In genomic region chr2:33318456-33318855, GRCh38 we compare ENCODE assay signal across 27 cellular contexts.
A peak's percentile ranks its signal among the peaks of the same experiment; 100 is the strongest.
DNase-seq lines count a peak whose midpoint lies in the region; ATAC-seq, FAIRE-seq and TF ChIP-seq lines count a peak whose summit lies in the region.
"Had no signal": no experiment of that assay in that cellular context is flagged by ENCODE, and none has a peak within 500 bp of the region (broad histone marks: within the 10 kb centered on the region; RNA-seq: fewer than 3 reads in every experiment).

No MANE protein-coding gene starts in this region.

- H3K27ac Mint-ChIP-seq in chondrocyte (ENCODE audit: unreplicated experiment), result peak overlapping the region; percentile 5
- H3K27ac Mint-ChIP-seq in activated CD8-positive, alpha-beta memory T cell treated with anti-CD3 and anti-CD28 coated beads, Interleukin-2, amount 10 ng/mL, durations not matched to agents 7 days and 5 days, result no peak overlapping the region
- H3K27ac Mint-ChIP-seq: CD14-positive monocyte; CD4-positive, alpha-beta memory T cell; CD4-positive, CD25-positive, alpha-beta regulatory T cell; CD8-positive, alpha-beta memory T cell had no signal

- TF ChIP-seq CTCF in chondrocyte (IDR thresholded peaks at IDR 0.05) (no peak), endothelial cell of umbilical vein (IDR thresholded peaks at IDR 0.05; ENCODE audit: extremely low read depth in 1 of 2, insufficient read depth in 1 of 2, low read depth in 1 of 2, low read length in 2 of 2) (no peak), spleen (IDR thresholded peaks at IDR 0.05 in 8 of 11, conservative IDR thresholded peaks at IDR 0.05 in 3 of 11) (no peak), tibial artery (IDR thresholded peaks at IDR 0.05) (no peak), heart left ventricle (IDR thresholded peaks at IDR 0.05) (no peak)

- POLR2A ChIA-PET in endothelial cell of umbilical vein (lab: Charles Lee), result no interaction called here

- intact Hi-C loops in endothelial cell of umbilical vein (cut with micrococcal nuclease) (no loop called here), spleen (cut with DNase I; ENCODE audit: low total_unique reads) (no loop called here), tibial artery (cut with DNase I; ENCODE audit: low total_unique reads) (no loop called here), aorta (cut with DNase I) (no loop called here), heart left ventricle (cut with DNase I) (no loop called here)

- H3K27ac ChIP-seq in endothelial cell of umbilical vein (ENCODE audit: insufficient read depth, low read depth, low read length), result no peak overlapping the region
- H3K27ac ChIP-seq in spleen, result peak overlapping the region in 5 of 8 donors; percentile 20 to 59 (median 50)
- H3K27ac ChIP-seq in tibial artery, result peak overlapping the region; percentile 15 to 66
- H3K27ac ChIP-seq in aorta (ENCODE audit: low read depth in 1 of 2, low read length in 2 of 2), result no peak overlapping the region
- H3K27ac ChIP-seq in heart left ventricle, result no peak overlapping the region
- H3K27ac ChIP-seq: BLaER1 had no signal

- H3K9me3 ChIP-seq in endothelial cell of umbilical vein (replicated peaks; ENCODE audit: control insufficient read depth, insufficient read depth, low read length) (no peaks in the 10 kb centered on the region), spleen (no peaks in the 10 kb centered on the region), tibial artery (no peaks in the 10 kb centered on the region), aorta (ENCODE audit: control insufficient read depth, low read length) (no peaks in the 10 kb centered on the region), heart left ventricle (no peaks in the 10 kb centered on the region)
- H3K9me3 ChIP-seq: BE2C, BLaER1 had no signal

- no peak overlapping the region for H3K4me3 Mint-ChIP-seq in chondrocyte (ENCODE audit: unreplicated experiment)
- H3K4me3 Mint-ChIP-seq in activated CD8-positive, alpha-beta memory T cell treated with anti-CD3 and anti-CD28 coated beads, Interleukin-2, amount 10 ng/mL, durations not matched to agents 7 days and 5 days, result no peak overlapping the region
- H3K4me3 Mint-ChIP-seq: CD14-positive monocyte; CD4-positive, alpha-beta memory T cell; CD8-positive, alpha-beta memory T cell had no signal

- no peak for DNase-seq in chondrocyte (ENCODE audit: low spot score)
- peak; percentile 60 for DNase-seq in endothelial cell of umbilical vein (ENCODE audit: low read depth, low spot score)
- no peak for DNase-seq in spleen
- no peak for DNase-seq in tibial artery
- DNase-seq in aorta, result no peak
- no peak for DNase-seq in heart left ventricle
- no peak for DNase-seq in activated CD8-positive, alpha-beta memory T cell treated with anti-CD3 and anti-CD28 coated beads, Interleukin-2, amount 10 ng/mL, durations not matched to agents 7 days and 5 days
- DNase-seq: 8988T; ACHN; BE2C; C1 segment of cervical spinal cord; CD4-positive, alpha-beta memory T cell; CD4-positive, CD25-positive, alpha-beta regulatory T cell; CD8-positive, alpha-beta memory T cell; COR-L47; DMS 273 treated with DMSO at 0.1 percent for 48 hours; DMS153; DND-41; EL; GDM1 had no signal

- FAIRE-seq in endothelial cell of umbilical vein (lab: Jason Lieb, UNC), result no peak
- FAIRE-seq: A204.1, GM12878, GM12892, GM19239 had no signal

- no peaks in the 10 kb centered on the region for H3K27me3 ChIP-seq in endothelial cell of umbilical vein (ENCODE audit: control insufficient read depth in 2 of 2, insufficient read depth in 2 of 2, low read length in 2 of 2)
- H3K27me3 ChIP-seq in spleen (replicated peaks in 1 of 7), result no peaks in the 10 kb centered on the region
- no peaks in the 10 kb centered on the region for H3K27me3 ChIP-seq in tibial artery
- no peaks in the 10 kb centered on the region for H3K27me3 ChIP-seq in aorta (ENCODE audit: control insufficient read depth in 1 of 2, insufficient read depth in 2 of 2, low read length in 1 of 2)
- H3K27me3 ChIP-seq in heart left ventricle, result no peaks in the 10 kb centered on the region
- H3K27me3 ChIP-seq: BLaER1 had no signal

- ATAC-seq in aorta (ENCODE audit: low FRiP score) (no peak), heart left ventricle (no peak), GM21619 (IDR thresholded peaks at IDR 0.05; ENCODE audit: unreplicated experiment) (no peak)
- ATAC-seq in activated CD8-positive, alpha-beta memory T cell treated with anti-CD3 and anti-CD28 coated beads, Interleukin-2, amount 10 ng/mL, durations not matched to agents 7 days and 5 days, result no peak
- ATAC-seq: GM12878 had no signal

- H2AFZ ChIP-seq in endothelial cell of umbilical vein (ENCODE audit: low read depth, low read length), result no peak overlapping the region

- H3K9me1 ChIP-seq in endothelial cell of umbilical vein (replicated peaks; ENCODE audit: control insufficient read depth, extremely low read depth, insufficient read depth, low read length), result no peaks in the 10 kb centered on the region

- dilution Hi-C loops in endothelial cell of umbilical vein (cut with MboI; ENCODE audit: extremely low pct_ligation_motif_present, low sequenced_read_pairs), result no loop called here

- H3K9me3 Mint-ChIP-seq in chondrocyte (ENCODE audit: low read depth), result no peaks in the 10 kb centered on the region
- H3K9me3 Mint-ChIP-seq in activated CD8-positive, alpha-beta memory T cell treated with anti-CD3 and anti-CD28 coated beads, Interleukin-2, amount 10 ng/mL, durations not matched to agents 7 days and 5 days (ENCODE audit: low read depth), result no peaks in the 10 kb centered on the region
- H3K9me3 Mint-ChIP-seq: CD4-positive, alpha-beta memory T cell; CD4-positive, CD25-positive, alpha-beta regulatory T cell; CD8-positive, alpha-beta memory T cell had no signal

- no peak overlapping the region for H3K9ac ChIP-seq in endothelial cell of umbilical vein (replicated peaks; ENCODE audit: extremely low read depth, insufficient read depth, low read length)
- H3K9ac ChIP-seq: BLaER1 had no signal

- 31 to 46% (median 45%) methylated on average over 3 of the region's 3 CpGs for WGBS in spleen, 5 donors
- 82 to 84% methylated on average over 3 of the region's 3 CpGs for WGBS in aorta, 2 donors
- WGBS in heart left ventricle, 4 donors, result 60 to 75% (median 70%) methylated on average over 3 of the region's 3 CpGs

- CTCF ChIA-PET in endothelial cell of umbilical vein (lab: Charles Lee), result no interaction called here
- CTCF ChIA-PET in activated CD8-positive, alpha-beta memory T cell treated with anti-CD3 and anti-CD28 coated beads, Interleukin-2, amount 10 ng/mL, durations not matched to agents 7 days and 5 days (lab: Charles Lee), result interaction anchor here (1.2 kb wide), 1 partner anchor 281 kb away, joined by 3 read pairs; the partner anchor contains the start of gene FAM98A

- TF ChIP-seq POLR2A in endothelial cell of umbilical vein (IDR thresholded peaks at IDR 0.05; ENCODE audit: low read depth, low read length), result no peak
- TF ChIP-seq POLR2A in spleen (IDR thresholded peaks at IDR 0.05), result no peak
- TF ChIP-seq POLR2A in heart left ventricle (IDR thresholded peaks at IDR 0.05), result no peak

- H3K36me3 ChIP-seq in endothelial cell of umbilical vein (ENCODE audit: control insufficient read depth in 2 of 2, extremely low read depth in 1 of 2, insufficient read depth in 2 of 2, low read length in 2 of 2) (no peaks in the 10 kb centered on the region), spleen (no peaks in the 10 kb centered on the region), tibial artery (peaks cover 24 to 34% (median 27%) of the 10 kb centered on the region in 3 donors), aorta (ENCODE audit: control insufficient read depth in 1 of 2, insufficient read depth in 2 of 2, low read length in 1 of 2) (peaks cover under 1 to 2% of the 10 kb centered on the region in 2 donors), heart left ventricle (peaks cover 0 to 36% (median 6%) of the 10 kb centered on the region in 9 donors)
- H3K36me3 ChIP-seq: BE2C, BLaER1 had no signal

- no peak overlapping the region for H3K4me2 ChIP-seq in endothelial cell of umbilical vein (ENCODE audit: insufficient read depth, low read length)
- H3K4me2 ChIP-seq: BLaER1 had no signal

- no TSS peak for BruUV-seq in endothelial cell of umbilical vein (replicated peaks; lab: Mats Ljungman, UMichigan)

- no peaks in the 10 kb centered on the region for H3K27me3 Mint-ChIP-seq in chondrocyte (ENCODE audit: low read depth)
- peaks cover 16% of the 10 kb centered on the region for H3K27me3 Mint-ChIP-seq in activated CD8-positive, alpha-beta memory T cell treated with anti-CD3 and anti-CD28 coated beads, Interleukin-2, amount 10 ng/mL, durations not matched to agents 7 days and 5 days

- H4K20me1 ChIP-seq in endothelial cell of umbilical vein (replicated peaks; ENCODE audit: control insufficient read depth, extremely low read depth, insufficient read depth, low read length), result no peaks in the 10 kb centered on the region
- H4K20me1 ChIP-seq: BLaER1 had no signal

- peaks cover 34% of the 10 kb centered on the region for H3K4me1 Mint-ChIP-seq in chondrocyte (ENCODE audit: low read depth)
- H3K4me1 Mint-ChIP-seq in activated CD8-positive, alpha-beta memory T cell treated with anti-CD3 and anti-CD28 coated beads, Interleukin-2, amount 10 ng/mL, durations not matched to agents 7 days and 5 days, result peaks cover 35% of the 10 kb centered on the region

- H3K36me3 Mint-ChIP-seq in chondrocyte (ENCODE audit: low read depth), result peaks cover 37% of the 10 kb centered on the region
- H3K36me3 Mint-ChIP-seq in activated CD8-positive, alpha-beta memory T cell treated with anti-CD3 and anti-CD28 coated beads, Interleukin-2, amount 10 ng/mL, durations not matched to agents 7 days and 5 days, result peaks cover 2% of the 10 kb centered on the region
- H3K36me3 Mint-ChIP-seq: CD14-positive monocyte; CD4-positive, alpha-beta memory T cell; CD4-positive, CD25-positive, alpha-beta regulatory T cell; CD8-positive, alpha-beta memory T cell had no signal

- no peaks in the 10 kb centered on the region for H3K79me2 ChIP-seq in endothelial cell of umbilical vein (ENCODE audit: control insufficient read depth, insufficient read depth, low read length)

- H3K4me3 ChIP-seq in endothelial cell of umbilical vein (replicated peaks in 1 of 3; ENCODE audit: insufficient read depth in 1 of 3, low read depth in 1 of 3, low read length in 3 of 3) (no peak overlapping the region), spleen (no peak overlapping the region), tibial artery (no peak overlapping the region), aorta (ENCODE audit: low read length in 2 of 2) (no peak overlapping the region), heart left ventricle (no peak overlapping the region)
- H3K4me3 ChIP-seq: BLaER1, GM12878 had no signal

- no peaks in the 10 kb centered on the region for H3K4me1 ChIP-seq in endothelial cell of umbilical vein (ENCODE audit: control insufficient read depth, extremely low read depth, insufficient read depth, low read length)
- H3K4me1 ChIP-seq in spleen, result peaks cover 10 to 29% (median 20%) of the 10 kb centered on the region in 6 donors
- peaks cover 0 to 71% (median 30%) of the 10 kb centered on the region in 4 donors for H3K4me1 ChIP-seq in tibial artery
- H3K4me1 ChIP-seq in aorta (ENCODE audit: control insufficient read depth in 1 of 2, insufficient read depth in 2 of 2, low read length in 2 of 2), result peaks cover 4 to 11% of the 10 kb centered on the region in 2 donors
- peaks cover 0 to 56% (median 32%) of the 10 kb centered on the region in 12 donors for H3K4me1 ChIP-seq in heart left ventricle
- H3K4me1 ChIP-seq: BE2C, BLaER1 had no signal

TF ChIP-seq in endothelial cell of umbilical vein, 7 proteins besides CTCF, POLR2A, EP300 and RAD21 (continues in another document):
- TF ChIP-seq POLR2AphosphoS5 (IDR thresholded peaks at IDR 0.05; ENCODE audit: insufficient read depth, low read depth, low read length), result no peak

Comparison
In these comparisons a context has a peak if more than half of its experiments do, and no peak if none do; other contexts are left out.
1. H3K27ac ChIP-seq: peak in spleen (5 of 8) and tibial artery (2 of 2); none in endothelial cell of umbilical vein (single experiment), aorta (0 of 2) and heart left ventricle (0 of 12).